In the genomic region with DNA sequence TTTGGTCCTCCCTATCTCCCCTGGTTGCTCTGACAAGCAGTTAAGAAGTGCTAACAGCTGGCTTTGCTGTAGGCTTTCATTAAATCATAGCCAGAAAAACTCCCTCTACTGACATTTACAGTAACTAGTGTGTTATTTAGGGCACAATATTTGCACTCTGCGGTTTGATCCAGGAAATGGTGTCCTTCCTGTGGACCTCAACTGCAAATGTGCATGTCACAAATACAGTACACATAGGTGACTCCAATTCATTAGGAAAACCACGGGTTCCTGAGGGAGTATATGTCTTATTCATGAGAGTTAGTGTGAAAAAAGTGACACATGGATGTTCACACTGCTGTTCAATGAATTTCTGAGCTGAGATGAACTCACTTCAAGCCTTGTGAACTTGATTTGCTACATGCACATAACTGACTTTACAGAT, we compare ENCODE assay signal across 8 cellular contexts.
DNase-seq lines count a peak whose midpoint lies in the region; ATAC-seq and TF ChIP-seq lines count a peak whose summit lies in the region.

No MANE protein-coding gene starts in this region.

- no peaks in the 10 kb centered on the region for H4K20me1 ChIP-seq in BLaER1

- in situ Hi-C loops in astrocyte of the cerebellum (cut with HindIII; ENCODE audit: low sequenced_read_pairs): no loop called here

- H3K36me3 ChIP-seq in BLaER1: no peaks in the 10 kb centered on the region

- H3K9me3 Mint-ChIP-seq in mesothelial cell of epicardium: no peaks in the 10 kb centered on the region

- H3K4me3 ChIP-seq in BLaER1 (peak overlapping the region; percentile 48; the same call in 1 of the 2 replicates), astrocyte of the cerebellum (ENCODE audit: low read depth, low read length) (no peak overlapping the region)

- no peaks in the 10 kb centered on the region for H3K27me3 ChIP-seq in BLaER1

- H3K36me3 Mint-ChIP-seq in mesothelial cell of epicardium: peaks cover 9% of the 10 kb centered on the region

- peaks cover 56% of the 10 kb centered on the region for H3K4me1 Mint-ChIP-seq in mesothelial cell of epicardium

- no peaks in the 10 kb centered on the region for H3K27me3 Mint-ChIP-seq in mesothelial cell of epicardium (ENCODE audit: low read depth)

- ATAC-seq in GM18508 (IDR thresholded peaks at IDR 0.05; ENCODE audit: insufficient read depth, unreplicated experiment) (peak; percentile 92), HG02943 (IDR thresholded peaks at IDR 0.05; ENCODE audit: low read depth, unreplicated experiment) (peak; percentile 88)

- peak overlapping the region; percentile 84 for H3K27ac ChIP-seq in BLaER1

- peaks cover 65% of the 10 kb centered on the region for H3K4me1 ChIP-seq in BLaER1

- no peak overlapping the region for H3K4me3 Mint-ChIP-seq in mesothelial cell of epicardium

- H3K27ac Mint-ChIP-seq in mesothelial cell of epicardium: peak overlapping the region; percentile 79

- peaks cover 11% of the 10 kb centered on the region; the same call in 1 of the 2 replicates for H3K9me3 ChIP-seq in BLaER1

- DNase-seq in NCI-H2227 treated with DMSO at 0.1 percent for 48 hours (lab: John Stamatoyannopoulos, UW) (peak; percentile 29), astrocyte of the cerebellum (ENCODE audit: low read depth) (no peak), mesothelial cell of epicardium (ENCODE audit: low spot score in 2 of 2, unreplicated experiment in 2 of 2) (no peak), cortex of kidney (lab: John Stamatoyannopoulos, UW) (no peak), NCI-H187 treated with DMSO at 0.1 percent for 48 hours (lab: John Stamatoyannopoulos, UW) (no peak)

- H3K4me2 ChIP-seq in BLaER1: peak overlapping the region; percentile 87

- peak overlapping the region; percentile 71 for H3K9ac ChIP-seq in BLaER1

- peak; percentile 29 for TF ChIP-seq CTCF in astrocyte of the cerebellum (IDR thresholded peaks at IDR 0.05; ENCODE audit: low read depth, low read length, missing control alignments)
- TF ChIP-seq CTCF in mesothelial cell of epicardium (IDR thresholded peaks at IDR 0.05; ENCODE audit: unreplicated experiment): no peak
